ENCODE assay signal across 11 cellular contexts in genomic region chr4:87077834-87078585, GRCh38.
DNase-seq lines count a peak whose midpoint lies in the region; ATAC-seq and TF ChIP-seq lines count a peak whose summit lies in the region.
"Had no signal": no experiment of that assay in that cellular context is flagged by ENCODE, and none has a peak within 500 bp of the region (broad histone marks: within the 10 kb centered on the region; RNA-seq: fewer than 3 reads in every experiment).

No MANE protein-coding gene starts in this region.

- H3K9me3 ChIP-seq in esophagus muscularis mucosa (no peaks in the 10 kb centered on the region), uterus (no peaks in the 10 kb centered on the region), BE2C (no peaks in the 10 kb centered on the region)
- H3K9me3 ChIP-seq: right lobe of liver had no signal

- H3K27ac ChIP-seq in esophagus muscularis mucosa (replicated peaks in 1 of 4), result peak overlapping the region; percentile 79 to 84 (median 82)
- H3K27ac ChIP-seq in uterus, result peak overlapping the region; percentile 66 to 68
- H3K27ac ChIP-seq: right lobe of liver had no signal

- H3K4me1 ChIP-seq in esophagus muscularis mucosa, result peaks cover 86 to 100% (median 99%) of the 10 kb centered on the region in 4 donors
- H3K4me1 ChIP-seq in uterus, result peaks cover 0 to 24% of the 10 kb centered on the region in 2 donors
- peaks cover 38% of the 10 kb centered on the region for H3K4me1 ChIP-seq in BE2C

- H3K4me1 Mint-ChIP-seq in nephron, result peaks cover 41% of the 10 kb centered on the region

- ATAC-seq in Right ventricle myocardium superior (ENCODE audit: poor library complexity) (peak; percentile 17), sciatic nerve (no peak), HG02938 (IDR thresholded peaks at IDR 0.05; ENCODE audit: unreplicated experiment) (no peak)

- peak overlapping the region; percentile 6 to 21 (median 16) for H3K27ac Mint-ChIP-seq in nephron

- H3K27me3 ChIP-seq in esophagus muscularis mucosa, result no peaks in the 10 kb centered on the region
- no peaks in the 10 kb centered on the region for H3K27me3 ChIP-seq in uterus
- no peaks in the 10 kb centered on the region for H3K27me3 ChIP-seq in BE2C
- H3K27me3 ChIP-seq: right lobe of liver had no signal

- H3K36me3 ChIP-seq in esophagus muscularis mucosa (no peaks in the 10 kb centered on the region), uterus (no peaks in the 10 kb centered on the region), BE2C (no peaks in the 10 kb centered on the region)
- H3K36me3 ChIP-seq: right lobe of liver had no signal

- intact Hi-C loops in Right ventricle myocardium superior (cut with DNase I), result no loop called here
- intact Hi-C loops in cardiac septum (cut with DNase I), result loop anchor here (1.0 to 2.0 kb wide), 4 partner anchors 23 to 72 kb away; no protein-coding TSS in a partner anchor
- intact Hi-C loops in esophagus muscularis mucosa (cut with DNase I), result no loop called here
- intact Hi-C loops in uterus (cut with DNase I; ENCODE audit: low total_unique reads), result no loop called here
- intact Hi-C loops in sciatic nerve (cut with DNase I), result no loop called here

- no peak for TF ChIP-seq POLR2A in esophagus muscularis mucosa (IDR thresholded peaks at IDR 0.05; ENCODE audit: low read depth)
- no peak for TF ChIP-seq POLR2A in uterus (IDR thresholded peaks at IDR 0.05)

- no peaks in the 10 kb centered on the region for H3K27me3 Mint-ChIP-seq in nephron (ENCODE audit: low read depth)

- no peak overlapping the region for H3K4me3 Mint-ChIP-seq in nephron

- TF ChIP-seq CTCF in esophagus muscularis mucosa (IDR thresholded peaks at IDR 0.05) (no peak), nephron (IDR thresholded peaks at IDR 0.05; ENCODE audit: unreplicated experiment in 3 of 3) (no peak), uterus (IDR thresholded peaks at IDR 0.05) (no peak), BE2C (IDR thresholded peaks at IDR 0.05; ENCODE audit: low read depth, low read length) (no peak)

- H3K36me3 Mint-ChIP-seq in nephron (ENCODE audit: low read depth), result no peaks in the 10 kb centered on the region

- no peak for DNase-seq in Right ventricle myocardium superior
- DNase-seq in cardiac septum (ENCODE audit: low spot score), result no peak
- no peak for DNase-seq in esophagus muscularis mucosa (ENCODE audit: extremely low spot score)
- DNase-seq in uterus, result no peak
- DNase-seq in sciatic nerve (ENCODE audit: low spot score), result no peak
- DNase-seq in BE2C, result no peak
- DNase-seq: NCI-H1436, right lobe of liver had no signal

- peak overlapping the region in 1 of 4 donors; percentile 40 for H3K4me3 ChIP-seq in esophagus muscularis mucosa
- no peak overlapping the region for H3K4me3 ChIP-seq in uterus
- H3K4me3 ChIP-seq in BE2C (ENCODE audit: low read depth, low read length), result no peak overlapping the region
- H3K4me3 ChIP-seq: lung, right lobe of liver had no signal

- no peak for TF ChIP-seq EP300 in esophagus muscularis mucosa (IDR thresholded peaks at IDR 0.05)

- no peaks in the 10 kb centered on the region for H3K9me3 Mint-ChIP-seq in nephron

- WGBS in esophagus muscularis mucosa, result 37% methylated on average over 4 of the region's 4 CpGs
